1 cellular context compared by ENCODE assay signal in the genomic region with DNA sequence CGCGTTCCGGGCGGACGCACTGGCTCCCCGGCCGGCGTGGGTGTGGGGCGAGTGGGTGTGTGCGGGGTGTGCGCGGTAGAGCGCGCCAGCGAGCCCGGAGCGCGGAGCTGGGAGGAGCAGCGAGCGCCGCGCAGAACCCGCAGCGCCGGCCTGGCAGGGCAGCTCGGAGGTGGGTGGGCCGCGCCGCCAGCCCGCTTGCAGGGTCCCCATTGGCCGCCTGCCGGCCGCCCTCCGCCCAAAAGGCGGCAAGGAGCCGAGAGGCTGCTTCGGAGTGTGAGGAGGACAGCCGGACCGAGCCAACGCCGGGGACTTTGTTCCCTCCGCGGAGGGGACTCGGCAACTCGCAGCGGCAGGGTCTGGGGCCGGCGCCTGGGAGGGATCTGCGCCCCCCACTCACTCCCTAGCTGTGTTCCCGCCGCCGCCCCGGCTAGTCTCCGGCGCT.
TF ChIP-seq lines count a peak whose summit lies in the region.

A gene (plus strand): TSS at position 264 of the 442 bp plus-strand sequence. CDS start 1,211 bp downstream, outside the sequence.

TF ChIP-seq in HEK293, 187 proteins besides CTCF, POLR2A, EP300 and RAD21 (continued from another document):
- TF ChIP-seq, protein P1, sequence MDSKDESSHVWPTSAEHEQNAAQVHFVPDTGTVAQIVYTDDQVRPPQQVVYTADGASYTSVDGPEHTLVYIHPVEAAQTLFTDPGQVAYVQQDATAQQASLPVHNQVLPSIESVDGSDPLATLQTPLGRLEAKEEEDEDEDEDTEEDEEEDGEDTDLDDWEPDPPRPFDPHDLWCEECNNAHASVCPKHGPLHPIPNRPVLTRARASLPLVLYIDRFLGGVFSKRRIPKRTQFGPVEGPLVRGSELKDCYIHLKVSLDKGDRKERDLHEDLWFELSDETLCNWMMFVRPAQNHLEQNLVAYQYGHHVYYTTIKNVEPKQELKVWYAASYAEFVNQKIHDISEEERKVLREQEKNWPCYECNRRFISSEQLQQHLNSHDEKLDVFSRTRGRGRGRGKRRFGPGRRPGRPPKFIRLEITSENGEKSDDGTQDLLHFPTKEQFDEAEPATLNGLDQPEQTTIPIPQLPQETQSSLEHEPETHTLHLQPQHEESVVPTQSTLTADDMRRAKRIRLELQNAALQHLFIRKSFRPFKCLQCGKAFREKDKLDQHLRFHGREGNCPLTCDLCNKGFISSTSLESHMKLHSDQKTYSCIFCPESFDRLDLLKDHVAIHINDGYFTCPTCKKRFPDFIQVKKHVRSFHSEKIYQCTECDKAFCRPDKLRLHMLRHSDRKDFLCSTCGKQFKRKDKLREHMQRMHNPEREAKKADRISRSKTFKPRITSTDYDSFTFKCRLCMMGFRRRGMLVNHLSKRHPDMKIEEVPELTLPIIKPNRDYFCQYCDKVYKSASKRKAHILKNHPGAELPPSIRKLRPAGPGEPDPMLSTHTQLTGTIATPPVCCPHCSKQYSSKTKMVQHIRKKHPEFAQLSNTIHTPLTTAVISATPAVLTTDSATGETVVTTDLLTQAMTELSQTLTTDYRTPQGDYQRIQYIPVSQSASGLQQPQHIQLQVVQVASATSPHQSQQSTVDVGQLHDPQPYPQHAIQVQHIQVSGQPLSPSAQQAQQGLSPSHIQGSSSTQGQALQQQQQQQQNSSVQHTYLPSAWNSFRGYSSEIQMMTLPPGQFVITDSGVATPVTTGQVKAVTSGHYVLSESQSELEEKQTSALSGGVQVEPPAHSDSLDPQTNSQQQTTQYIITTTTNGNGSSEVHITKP (tag by site-specific recombination; IDR thresholded peaks at IDR 0.05), result peak; percentile 61; the same call in 1 of the 2 replicates
- TF ChIP-seq, protein P2, sequence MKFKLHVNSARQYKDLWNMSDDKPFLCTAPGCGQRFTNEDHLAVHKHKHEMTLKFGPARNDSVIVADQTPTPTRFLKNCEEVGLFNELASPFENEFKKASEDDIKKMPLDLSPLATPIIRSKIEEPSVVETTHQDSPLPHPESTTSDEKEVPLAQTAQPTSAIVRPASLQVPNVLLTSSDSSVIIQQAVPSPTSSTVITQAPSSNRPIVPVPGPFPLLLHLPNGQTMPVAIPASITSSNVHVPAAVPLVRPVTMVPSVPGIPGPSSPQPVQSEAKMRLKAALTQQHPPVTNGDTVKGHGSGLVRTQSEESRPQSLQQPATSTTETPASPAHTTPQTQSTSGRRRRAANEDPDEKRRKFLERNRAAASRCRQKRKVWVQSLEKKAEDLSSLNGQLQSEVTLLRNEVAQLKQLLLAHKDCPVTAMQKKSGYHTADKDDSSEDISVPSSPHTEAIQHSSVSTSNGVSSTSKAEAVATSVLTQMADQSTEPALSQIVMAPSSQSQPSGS (tag by site-specific recombination; IDR thresholded peaks at IDR 0.05; ENCODE audit: low read depth), result no peak
- TF ChIP-seq, protein P3, sequence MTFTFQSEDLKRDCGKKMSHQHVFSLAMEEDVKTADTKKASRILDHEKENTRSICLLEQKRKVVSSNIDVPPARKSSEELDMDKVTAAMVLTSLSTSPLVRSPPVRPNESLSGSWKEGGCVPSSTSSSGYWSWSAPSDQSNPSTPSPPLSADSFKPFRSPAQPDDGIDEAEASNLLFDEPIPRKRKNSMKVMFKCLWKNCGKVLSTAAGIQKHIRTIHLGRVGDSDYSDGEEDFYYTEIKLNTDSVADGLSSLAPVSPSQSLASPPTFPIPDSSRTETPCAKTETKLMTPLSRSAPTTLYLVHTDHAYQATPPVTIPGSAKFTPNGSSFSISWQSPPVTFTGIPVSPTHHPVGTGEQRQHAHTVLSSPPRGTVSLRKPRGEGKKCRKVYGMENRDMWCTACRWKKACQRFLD (tag by site-specific recombination; IDR thresholded peaks at IDR 0.05), result no peak
- TF ChIP-seq ZNF76 (tag by site-specific recombination; IDR thresholded peaks at IDR 0.05; ENCODE audit: borderline replicate concordance, low read depth), result no peak
- TF ChIP-seq ZNF121 (tag by site-specific recombination; IDR thresholded peaks at IDR 0.05), result no peak
- TF ChIP-seq, protein P4, sequence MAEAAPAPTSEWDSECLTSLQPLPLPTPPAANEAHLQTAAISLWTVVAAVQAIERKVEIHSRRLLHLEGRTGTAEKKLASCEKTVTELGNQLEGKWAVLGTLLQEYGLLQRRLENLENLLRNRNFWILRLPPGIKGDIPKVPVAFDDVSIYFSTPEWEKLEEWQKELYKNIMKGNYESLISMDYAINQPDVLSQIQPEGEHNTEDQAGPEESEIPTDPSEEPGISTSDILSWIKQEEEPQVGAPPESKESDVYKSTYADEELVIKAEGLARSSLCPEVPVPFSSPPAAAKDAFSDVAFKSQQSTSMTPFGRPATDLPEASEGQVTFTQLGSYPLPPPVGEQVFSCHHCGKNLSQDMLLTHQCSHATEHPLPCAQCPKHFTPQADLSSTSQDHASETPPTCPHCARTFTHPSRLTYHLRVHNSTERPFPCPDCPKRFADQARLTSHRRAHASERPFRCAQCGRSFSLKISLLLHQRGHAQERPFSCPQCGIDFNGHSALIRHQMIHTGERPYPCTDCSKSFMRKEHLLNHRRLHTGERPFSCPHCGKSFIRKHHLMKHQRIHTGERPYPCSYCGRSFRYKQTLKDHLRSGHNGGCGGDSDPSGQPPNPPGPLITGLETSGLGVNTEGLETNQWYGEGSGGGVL (tag by site-specific recombination; IDR thresholded peaks at IDR 0.05), result peak; percentile 49; the same call in 1 of the 2 replicates
- TF ChIP-seq MEIS1 (CRISPR knock-in tag; IDR thresholded peaks at IDR 0.05; ENCODE audit: borderline replicate concordance), result no peak
- 0 out of 2 replicates have a peak, but pooled peaks have one; percentile 22 for TF ChIP-seq SP3 (tag by site-specific recombination; IDR thresholded peaks at IDR 0.05)
- TF ChIP-seq SP2 (tag by site-specific recombination; IDR thresholded peaks at IDR 0.05), result peak; percentile 54
- TF ChIP-seq TRIM28 (IDR thresholded peaks at IDR 0.05; ENCODE audit: borderline replicate concordance, low read length), result no peak
- no peak for TF ChIP-seq ZNF837 (tag by site-specific recombination; IDR thresholded peaks at IDR 0.05)
- TF ChIP-seq KLF8 (tag by site-specific recombination; IDR thresholded peaks at IDR 0.05), result peak; percentile 62; the same call in 1 of the 2 replicates
- TF ChIP-seq, protein P5, sequence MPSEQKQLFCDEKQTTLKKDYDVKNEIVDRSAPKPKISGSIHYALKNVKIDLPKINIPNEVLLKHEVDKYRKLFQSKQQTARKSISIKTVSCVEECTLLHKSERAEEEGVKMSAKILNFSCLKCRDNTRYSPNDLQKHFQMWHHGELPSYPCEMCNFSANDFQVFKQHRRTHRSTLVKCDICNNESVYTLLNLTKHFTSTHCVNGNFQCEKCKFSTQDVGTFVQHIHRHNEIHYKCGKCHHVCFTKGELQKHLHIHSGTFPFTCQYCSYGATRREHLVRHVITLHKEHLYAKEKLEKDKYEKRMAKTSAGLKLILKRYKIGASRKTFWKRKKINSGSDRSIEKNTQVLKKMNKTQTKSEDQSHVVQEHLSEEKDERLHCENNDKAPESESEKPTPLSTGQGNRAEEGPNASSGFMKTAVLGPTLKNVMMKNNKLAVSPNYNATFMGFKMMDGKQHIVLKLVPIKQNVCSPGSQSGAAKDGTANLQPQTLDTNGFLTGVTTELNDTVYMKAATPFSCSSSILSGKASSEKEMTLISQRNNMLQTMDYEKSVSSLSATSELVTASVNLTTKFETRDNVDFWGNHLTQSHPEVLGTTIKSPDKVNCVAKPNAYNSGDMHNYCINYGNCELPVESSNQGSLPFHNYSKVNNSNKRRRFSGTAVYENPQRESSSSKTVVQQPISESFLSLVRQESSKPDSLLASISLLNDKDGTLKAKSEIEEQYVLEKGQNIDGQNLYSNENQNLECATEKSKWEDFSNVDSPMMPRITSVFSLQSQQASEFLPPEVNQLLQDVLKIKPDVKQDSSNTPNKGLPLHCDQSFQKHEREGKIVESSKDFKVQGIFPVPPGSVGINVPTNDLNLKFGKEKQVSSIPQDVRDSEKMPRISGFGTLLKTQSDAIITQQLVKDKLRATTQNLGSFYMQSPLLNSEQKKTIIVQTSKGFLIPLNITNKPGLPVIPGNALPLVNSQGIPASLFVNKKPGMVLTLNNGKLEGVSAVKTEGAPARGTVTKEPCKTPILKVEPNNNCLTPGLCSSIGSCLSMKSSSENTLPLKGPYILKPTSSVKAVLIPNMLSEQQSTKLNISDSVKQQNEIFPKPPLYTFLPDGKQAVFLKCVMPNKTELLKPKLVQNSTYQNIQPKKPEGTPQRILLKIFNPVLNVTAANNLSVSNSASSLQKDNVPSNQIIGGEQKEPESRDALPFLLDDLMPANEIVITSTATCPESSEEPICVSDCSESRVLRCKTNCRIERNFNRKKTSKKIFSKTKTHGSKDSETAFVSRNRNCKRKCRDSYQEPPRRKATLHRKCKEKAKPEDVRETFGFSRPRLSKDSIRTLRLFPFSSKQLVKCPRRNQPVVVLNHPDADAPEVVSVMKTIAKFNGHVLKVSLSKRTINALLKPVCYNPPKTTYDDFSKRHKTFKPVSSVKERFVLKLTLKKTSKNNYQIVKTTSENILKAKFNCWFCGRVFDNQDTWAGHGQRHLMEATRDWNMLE (tag by site-specific recombination; conservative IDR thresholded peaks at IDR 0.05; ENCODE audit: low read depth), result no peak
- TF ChIP-seq, protein P6, sequence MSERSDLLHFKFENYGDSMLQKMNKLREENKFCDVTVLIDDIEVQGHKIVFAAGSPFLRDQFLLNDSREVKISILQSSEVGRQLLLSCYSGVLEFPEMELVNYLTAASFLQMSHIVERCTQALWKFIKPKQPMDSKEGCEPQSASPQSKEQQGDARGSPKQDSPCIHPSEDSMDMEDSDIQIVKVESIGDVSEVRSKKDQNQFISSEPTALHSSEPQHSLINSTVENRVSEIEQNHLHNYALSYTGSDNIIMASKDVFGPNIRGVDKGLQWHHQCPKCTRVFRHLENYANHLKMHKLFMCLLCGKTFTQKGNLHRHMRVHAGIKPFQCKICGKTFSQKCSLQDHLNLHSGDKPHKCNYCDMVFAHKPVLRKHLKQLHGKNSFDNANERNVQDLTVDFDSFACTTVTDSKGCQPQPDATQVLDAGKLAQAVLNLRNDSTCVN (tag by site-specific recombination; optimal IDR thresholded peaks at IDR 0.05), result peak; percentile 58
- TF ChIP-seq ZNF175 (tag by site-specific recombination; IDR thresholded peaks at IDR 0.05), result no peak
- no peak for TF ChIP-seq ZNF302 (tag by site-specific recombination; IDR thresholded peaks at IDR 0.05; ENCODE audit: low read depth)
- no peak for TF ChIP-seq ZNF660 (tag by site-specific recombination; IDR thresholded peaks at IDR 0.05)
- TF ChIP-seq HOXC10 (CRISPR knock-in tag; IDR thresholded peaks at IDR 0.05), result 0 out of 2 replicates have a peak, but pooled peaks have one; percentile 50
- TF ChIP-seq TCF7L2 (IDR thresholded peaks at IDR 0.05; ENCODE audit: borderline replicate concordance, low read depth, low read length), result no peak
- TF ChIP-seq ZFHX2 (tag by site-specific recombination; conservative IDR thresholded peaks at IDR 0.05), result peak; percentile 95
- TF ChIP-seq ZNF184 (tag by site-specific recombination; IDR thresholded peaks at IDR 0.05), result no peak
- TF ChIP-seq, protein P7, sequence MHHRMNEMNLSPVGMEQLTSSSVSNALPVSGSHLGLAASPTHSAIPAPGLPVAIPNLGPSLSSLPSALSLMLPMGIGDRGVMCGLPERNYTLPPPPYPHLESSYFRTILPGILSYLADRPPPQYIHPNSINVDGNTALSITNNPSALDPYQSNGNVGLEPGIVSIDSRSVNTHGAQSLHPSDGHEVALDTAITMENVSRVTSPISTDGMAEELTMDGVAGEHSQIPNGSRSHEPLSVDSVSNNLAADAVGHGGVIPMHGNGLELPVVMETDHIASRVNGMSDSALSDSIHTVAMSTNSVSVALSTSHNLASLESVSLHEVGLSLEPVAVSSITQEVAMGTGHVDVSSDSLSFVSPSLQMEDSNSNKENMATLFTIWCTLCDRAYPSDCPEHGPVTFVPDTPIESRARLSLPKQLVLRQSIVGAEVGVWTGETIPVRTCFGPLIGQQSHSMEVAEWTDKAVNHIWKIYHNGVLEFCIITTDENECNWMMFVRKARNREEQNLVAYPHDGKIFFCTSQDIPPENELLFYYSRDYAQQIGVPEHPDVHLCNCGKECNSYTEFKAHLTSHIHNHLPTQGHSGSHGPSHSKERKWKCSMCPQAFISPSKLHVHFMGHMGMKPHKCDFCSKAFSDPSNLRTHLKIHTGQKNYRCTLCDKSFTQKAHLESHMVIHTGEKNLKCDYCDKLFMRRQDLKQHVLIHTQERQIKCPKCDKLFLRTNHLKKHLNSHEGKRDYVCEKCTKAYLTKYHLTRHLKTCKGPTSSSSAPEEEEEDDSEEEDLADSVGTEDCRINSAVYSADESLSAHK (tag by site-specific recombination; IDR thresholded peaks at IDR 0.05), result no peak
- TF ChIP-seq ZNF274 (IDR thresholded peaks at IDR 0.05; ENCODE audit: low read length), result no peak
- no peak for TF ChIP-seq ZNF274 (tag by site-specific recombination; IDR thresholded peaks at IDR 0.05; ENCODE audit: borderline replicate concordance)
- no peak for TF ChIP-seq ZNF394 (tag by site-specific recombination; IDR thresholded peaks at IDR 0.05; ENCODE audit: borderline replicate concordance)
- TF ChIP-seq ZNF24 (tag by site-specific recombination; IDR thresholded peaks at IDR 0.05), result no peak
- TF ChIP-seq, protein P8, sequence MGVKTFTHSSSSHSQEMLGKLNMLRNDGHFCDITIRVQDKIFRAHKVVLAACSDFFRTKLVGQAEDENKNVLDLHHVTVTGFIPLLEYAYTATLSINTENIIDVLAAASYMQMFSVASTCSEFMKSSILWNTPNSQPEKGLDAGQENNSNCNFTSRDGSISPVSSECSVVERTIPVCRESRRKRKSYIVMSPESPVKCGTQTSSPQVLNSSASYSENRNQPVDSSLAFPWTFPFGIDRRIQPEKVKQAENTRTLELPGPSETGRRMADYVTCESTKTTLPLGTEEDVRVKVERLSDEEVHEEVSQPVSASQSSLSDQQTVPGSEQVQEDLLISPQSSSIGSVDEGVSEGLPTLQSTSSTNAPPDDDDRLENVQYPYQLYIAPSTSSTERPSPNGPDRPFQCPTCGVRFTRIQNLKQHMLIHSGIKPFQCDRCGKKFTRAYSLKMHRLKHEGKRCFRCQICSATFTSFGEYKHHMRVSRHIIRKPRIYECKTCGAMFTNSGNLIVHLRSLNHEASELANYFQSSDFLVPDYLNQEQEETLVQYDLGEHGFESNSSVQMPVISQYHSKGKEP (tag by site-specific recombination; IDR thresholded peaks at IDR 0.05), result no peak
- TF ChIP-seq ZSCAN16 (tag by site-specific recombination; IDR thresholded peaks at IDR 0.05), result no peak
- peak; percentile 93 for TF ChIP-seq KLF9 (tag by site-specific recombination; IDR thresholded peaks at IDR 0.05; ENCODE audit: low read depth)
- peak; percentile 99 for TF ChIP-seq KLF10 (tag by site-specific recombination; IDR thresholded peaks at IDR 0.05)
- TF ChIP-seq, protein P9, sequence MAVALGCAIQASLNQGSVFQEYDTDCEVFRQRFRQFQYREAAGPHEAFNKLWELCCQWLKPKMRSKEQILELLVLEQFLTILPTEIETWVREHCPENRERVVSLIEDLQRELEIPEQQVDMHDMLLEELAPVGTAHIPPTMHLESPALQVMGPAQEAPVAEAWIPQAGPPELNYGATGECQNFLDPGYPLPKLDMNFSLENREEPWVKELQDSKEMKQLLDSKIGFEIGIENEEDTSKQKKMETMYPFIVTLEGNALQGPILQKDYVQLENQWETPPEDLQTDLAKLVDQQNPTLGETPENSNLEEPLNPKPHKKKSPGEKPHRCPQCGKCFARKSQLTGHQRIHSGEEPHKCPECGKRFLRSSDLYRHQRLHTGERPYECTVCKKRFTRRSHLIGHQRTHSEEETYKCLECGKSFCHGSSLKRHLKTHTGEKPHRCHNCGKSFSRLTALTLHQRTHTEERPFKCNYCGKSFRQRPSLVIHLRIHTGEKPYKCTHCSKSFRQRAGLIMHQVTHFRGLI (tag by site-specific recombination; IDR thresholded peaks at IDR 0.05), result no peak
- peak; percentile 71 for TF ChIP-seq ZBTB8A (tag by site-specific recombination; IDR thresholded peaks at IDR 0.05)
- 0 out of 2 replicates have a peak, but pooled peaks have one; percentile 23 for TF ChIP-seq ZEB2 (tag by site-specific recombination; IDR thresholded peaks at IDR 0.05)
- no peak for TF ChIP-seq SETDB1 (IDR thresholded peaks at IDR 0.05; ENCODE audit: insufficient read length, low read length)
